26 cellular contexts compared by ENCODE assay signal in the genomic region with DNA sequence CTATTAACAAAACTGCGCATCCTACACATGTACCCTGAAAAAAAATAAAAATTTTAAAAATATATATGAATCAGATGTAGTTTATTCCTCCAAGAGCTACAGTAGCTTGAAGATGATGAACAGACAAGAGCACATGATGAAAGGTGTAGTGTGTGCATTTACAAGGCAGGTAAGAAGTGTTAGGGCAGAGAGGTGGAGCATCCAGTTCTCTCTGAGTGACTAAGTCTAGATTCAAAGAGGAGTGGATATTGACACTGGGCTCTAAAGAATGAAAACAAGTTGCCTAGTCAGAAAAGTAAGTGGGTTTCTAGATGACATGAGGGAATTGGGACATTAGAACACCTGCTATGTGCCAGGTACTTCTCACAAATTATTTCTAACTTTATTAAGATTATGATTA.
"Had no signal": no experiment of that assay in that cellular context is flagged by ENCODE, and none has a peak within 500 bp of the region (broad histone marks: within the 10 kb centered on the region; RNA-seq: fewer than 3 reads in every experiment).

No MANE protein-coding gene starts in this region.

- H3K27me3 ChIP-seq: ascending aorta had no signal

- ATAC-seq: activated CD8-positive, alpha-beta T cell treated with anti-CD3 and anti-CD28 coated beads for 36 hours; activated naive CD8-positive, alpha-beta T cell treated with anti-CD3 and anti-CD28 coated beads, Interleukin-2, amount 50 U/mL, for 24 hours had no signal

- H3K36me3 ChIP-seq: ascending aorta had no signal

- DNase-seq: activated B cell treated with CpG ODN at 0.5 μM for 24 hours; activated CD4-positive, alpha-beta memory T cell treated with anti-CD3 and anti-CD28 coated beads for 36 hours; activated CD4-positive, alpha-beta T cell treated with anti-CD3 and anti-CD28 coated beads for 4 hours; activated CD4-positive, alpha-beta T cell treated with anti-CD3 and anti-CD28 coated beads, Interleukin-2, amount 10 ng/mL, durations not matched to agents 24 days and 14 days; activated CD4-positive, alpha-beta T cell treated with anti-CD3 and anti-CD28 coated beads, Interleukin-2, amount 50 U/mL, for 1 hour; activated CD4-positive, alpha-beta T cell treated with anti-CD3 and anti-CD28 coated beads, Interleukin-2, amount 50 U/mL, for 4 hours; activated CD4-positive, CD25-positive, alpha-beta regulatory T cell treated with anti-CD3 and anti-CD28 coated beads, Interleukin-2, amount 50 U/mL, for 72 hours; activated CD8-positive, alpha-beta memory T cell treated with anti-CD3 and anti-CD28 coated beads, Interleukin-2, amount 50 U/mL, for 4 hours; activated CD8-positive, alpha-beta T cell treated with anti-CD3 and anti-CD28 coated beads for 36 hours; activated effector memory CD4-positive, alpha-beta T cell treated with Interleukin-2 at 50 U/mL for 16 hours; activated gamma-delta T cell; activated naive CD4-positive, alpha-beta T cell treated with anti-CD3 and anti-CD28 coated beads, Interleukin-2, amount 10 ng/mL, durations not matched to agents 7 days and 5 days; activated naive CD4-positive, alpha-beta T cell treated with Interleukin-2 at 50 U/mL for 16 hours; activated naive CD8-positive, alpha-beta T cell treated with anti-CD3 and anti-CD28 coated beads, Interleukin-2, amount 10 ng/mL, durations not matched to agents 7 days and 5 days; activated naive CD8-positive, alpha-beta T cell treated with anti-CD3 and anti-CD28 coated beads, Interleukin-2, amount 50 U/mL, for 24 hours; activated T-cell treated with anti-CD3 and anti-CD28 coated beads for 4 hours; activated T-cell treated with anti-CD3 and anti-CD28 coated beads, Interleukin-2, amount 50 U/mL, for 24 hours; activated T-cell treated with anti-CD3 and anti-CD28 coated beads, Interleukin-2, amount 50 U/mL, for 48 hours; amygdala; anterior cingulate cortex; central memory CD4-positive, alpha-beta T cell; T-helper 1 cell; T-helper 2 cell; T-helper 9 cell had no signal

- H3K4me1 ChIP-seq: ascending aorta had no signal

- H3K4me3 ChIP-seq: ascending aorta had no signal

- H3K27ac ChIP-seq: ascending aorta, VCaP had no signal

- H3K9me3 ChIP-seq: ascending aorta had no signal
